ENCODE assay signal across 8 cellular contexts in the genomic region with DNA sequence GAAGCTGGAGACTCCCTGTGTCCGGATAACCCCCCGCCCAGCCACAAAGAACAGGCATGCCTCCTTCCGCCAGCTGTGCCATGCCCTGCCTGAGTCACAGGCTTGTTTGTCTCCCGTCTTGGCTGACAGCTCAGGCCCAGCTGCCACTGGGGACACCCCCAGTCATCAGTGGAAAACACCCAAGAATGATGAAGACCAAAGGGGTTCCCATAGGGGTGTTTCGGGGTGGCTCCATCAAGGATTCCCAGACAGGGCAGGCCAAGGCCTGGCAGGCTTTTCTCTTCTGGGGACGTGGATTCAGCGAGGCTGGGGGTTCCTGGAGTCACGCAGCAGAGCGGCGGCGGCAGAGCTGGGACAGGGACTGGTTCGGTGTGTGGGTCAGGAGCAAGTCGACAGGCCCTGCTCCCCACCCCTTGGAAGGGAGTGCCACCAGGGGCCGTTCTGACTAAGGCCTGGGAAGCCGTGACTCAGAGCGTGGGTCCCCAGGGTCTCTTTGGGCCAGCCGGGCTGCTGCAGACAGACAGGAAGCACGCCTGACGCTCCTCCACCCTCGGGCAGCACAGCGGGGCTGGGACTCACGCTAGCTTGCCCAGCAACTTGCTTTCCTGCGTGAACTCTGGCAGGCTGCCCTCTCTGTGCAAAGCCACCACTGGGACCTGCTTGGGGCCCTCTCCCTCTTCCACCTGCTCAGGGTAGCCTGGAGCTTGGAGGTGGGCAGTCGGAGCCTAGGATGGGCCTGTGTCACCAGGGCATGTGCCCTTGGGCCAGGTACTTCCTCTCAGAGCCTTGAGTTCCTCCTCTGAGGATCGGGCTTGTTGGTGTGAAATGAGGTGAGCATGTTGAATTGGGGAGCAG. TPM values are rescaled to one million over a fixed set of nuclear protein-coding genes. Genes with fewer than 3 reads are reported as not detected.
DNase-seq lines count a peak whose midpoint lies in the region; ATAC-seq lines count a peak whose summit lies in the region.
"Not testable (repeated sequence)": the region's sequence is repeated elsewhere in the genome, so short reads cannot be mapped to it uniquely, and the experiment has no call there.

No MANE protein-coding gene starts in this region.

- peaks cover 22% of the 10 kb centered on the region for H3K4me1 Mint-ChIP-seq in activated CD4-positive, alpha-beta memory T cell treated with anti-CD3 and anti-CD28 coated beads for 36 hours (ENCODE audit: low read depth)

- H3K9me3 Mint-ChIP-seq in activated CD4-positive, alpha-beta memory T cell treated with anti-CD3 and anti-CD28 coated beads for 36 hours, result not testable (repeated sequence)

- H3K27me3 ChIP-seq in Karpas-422 (ENCODE audit: low read length), result not testable (repeated sequence)

- H4K20me1 ChIP-seq in Karpas-422 (ENCODE audit: insufficient read depth, low read depth, low read length), result not testable (repeated sequence)

- H3K79me2 ChIP-seq in Karpas-422 (ENCODE audit: low read length), result not testable (repeated sequence)

- peak overlapping the region; percentile 53; the same call in 1 of the 2 replicates for H3K4me3 ChIP-seq in Karpas-422 (ENCODE audit: low read length)

- not testable (repeated sequence) for H3K4me3 Mint-ChIP-seq in activated CD4-positive, alpha-beta memory T cell treated with anti-CD3 and anti-CD28 coated beads for 36 hours

- H3K27ac Mint-ChIP-seq in activated CD4-positive, alpha-beta memory T cell treated with anti-CD3 and anti-CD28 coated beads for 36 hours, result peak overlapping the region; percentile 81

- H3K9ac ChIP-seq in Karpas-422 (ENCODE audit: low read length), result peak overlapping the region; percentile 76

- peaks cover 62% of the 10 kb centered on the region for H3K4me1 ChIP-seq in Karpas-422 (ENCODE audit: low read length)

- H3K9me3 ChIP-seq in Karpas-422 (ENCODE audit: low read length), result not testable (repeated sequence)

- H3K4me2 ChIP-seq in Karpas-422 (ENCODE audit: low read depth, low read length, poor library complexity, severe bottlenecking), result peak overlapping the region; percentile 79

- not testable (repeated sequence) for H3K27me3 Mint-ChIP-seq in activated CD4-positive, alpha-beta memory T cell treated with anti-CD3 and anti-CD28 coated beads for 36 hours

- H3K27ac ChIP-seq in Karpas-422 (ENCODE audit: low read length), result peak overlapping the region; percentile 99

- DNase-seq in 8988T (peak; percentile 39), Karpas-422 (peak; percentile 95), dermis blood vessel endothelial cell (peak; percentile 91), left colon (peak; percentile 46 to 50)
- peak; percentile 73 for DNase-seq in activated CD4-positive, alpha-beta memory T cell treated with anti-CD3 and anti-CD28 coated beads for 36 hours
- DNase-seq in stimulated activated CD4-positive, alpha-beta T cell treated with anti-CD3 and anti-CD28 coated beads, Interleukin-12 subunit alpha, Interleukin-12 subunit beta, amount 100 ng/mL, for 24 hours (ENCODE audit: low read depth in 2 of 2), result peak; percentile 24 to 45

- CTCF ChIA-PET in activated CD4-positive, alpha-beta memory T cell treated with anti-CD3 and anti-CD28 coated beads for 36 hours (lab: Charles Lee), result interaction anchor here (0.6 to 1.0 kb wide), 2 partner anchors 54 to 1187 kb away, joined by 3 to 4 read pairs; a partner anchor contains a TSS

- H2AFZ ChIP-seq in Karpas-422 (ENCODE audit: low read length), result peak overlapping the region; percentile 82; the same call in 1 of the 2 replicates

- H3K36me3 Mint-ChIP-seq in activated CD4-positive, alpha-beta memory T cell treated with anti-CD3 and anti-CD28 coated beads for 36 hours, result not testable (repeated sequence)

- intact Hi-C loops in activated CD4-positive, alpha-beta memory T cell treated with anti-CD3 and anti-CD28 coated beads for 36 hours (cut with micrococcal nuclease), result loop anchor here (1.0 kb wide), 1 partner anchor 51 kb away; no protein-coding TSS in a partner anchor
- intact Hi-C loops in left colon (cut with DNase I, micrococcal nuclease), result not testable (repeated sequence)

- ATAC-seq in GM18858 (IDR thresholded peaks at IDR 0.05; ENCODE audit: unreplicated experiment) (peak; percentile 57), HG02623 (IDR thresholded peaks at IDR 0.05; ENCODE audit: unreplicated experiment) (peak; percentile 52), left colon (peak; percentile 24)

- H3K36me3 ChIP-seq in Karpas-422 (ENCODE audit: insufficient read depth, low read length), result not testable (repeated sequence)

- POLR2A ChIA-PET in activated CD4-positive, alpha-beta memory T cell treated with anti-CD3 and anti-CD28 coated beads for 36 hours (lab: Charles Lee), result not testable (repeated sequence)

- not testable (repeated sequence) for H3K9me2 ChIP-seq in Karpas-422 (replicated peaks; ENCODE audit: insufficient read depth, low read length)

RNA-seq across cellular contexts. Expression of a gene that starts 54.3 kb away (rescaled TPM):
- 0.29 and 0.75 TPM in 2 replicates for total RNA-seq in Karpas-422 (2014; rRNA removed; shearing (Covaris generic); ENCODE audit: low replicate concordance)
- total RNA-seq in activated CD4-positive, alpha-beta memory T cell treated with anti-CD3 and anti-CD28 coated beads for 36 hours, result under 1 TPM; 0.10 TPM
- total RNA-seq in dermis blood vessel endothelial cell (12.6 and 19.3 TPM in 2 replicates), left colon (1 to 10 TPM in 1 of 2 donors, under 1 TPM in 1; 0.92 to 2.4 TPM)

Comparison
In these comparisons a context has a peak if more than half of its experiments do, and no peak if none do; other contexts are left out.
1. Peak in every context shown above with its lines: DNase-seq, ATAC-seq, H3K4me3 ChIP-seq and H3K27ac ChIP-seq.
2. DNase-seq: peak in every context shown above with its lines; median percentile 95 in Karpas-422; 91 in dermis blood vessel endothelial cell; 73 in activated CD4-positive, alpha-beta memory T cell treated with anti-CD3 and anti-CD28 coated beads for 36 hours; 48 in left colon; 39 in 8988T; 34 in stimulated activated CD4-positive, alpha-beta T cell treated with anti-CD3 and anti-CD28 coated beads, Interleukin-12 subunit alpha, Interleukin-12 subunit beta, amount 100 ng/mL, for 24 hours.